ENCODE assay signal across 10 cellular contexts in the genomic region with DNA sequence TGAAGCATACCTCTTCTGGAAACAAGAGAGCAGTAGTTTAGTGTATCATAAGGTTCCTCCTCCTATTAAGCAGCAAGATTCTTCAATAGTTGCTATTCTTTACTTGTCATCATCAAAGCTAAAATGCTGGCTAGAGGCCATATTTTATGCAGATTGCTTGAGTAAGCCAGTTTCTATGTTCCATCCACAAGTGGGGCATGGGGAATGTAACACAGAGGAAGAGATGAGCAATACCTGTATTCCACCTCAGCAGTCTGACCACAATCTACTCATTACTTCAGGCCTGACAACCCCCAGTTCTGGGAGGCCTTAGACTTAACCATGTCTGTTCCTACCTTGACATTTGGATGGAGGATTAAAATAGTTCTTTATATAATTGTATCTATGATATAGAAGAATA.
DNase-seq lines count a peak whose midpoint lies in the region; ATAC-seq and TF ChIP-seq lines count a peak whose summit lies in the region.
"Had no signal": no experiment of that assay in that cellular context is flagged by ENCODE, and none has a peak within 500 bp of the region (broad histone marks: within the 10 kb centered on the region; RNA-seq: fewer than 3 reads in every experiment).

No MANE protein-coding gene starts in this region.

- DNase-seq in stimulated activated CD4-positive, alpha-beta T cell treated with anti-CD3 and anti-CD28 coated beads, Interleukin-12 subunit alpha, Interleukin-12 subunit beta, amount 100 ng/mL, for 48 hours (ENCODE audit: low read depth in 2 of 3, low spot score in 1 of 3) = peak; percentile 2 to 5 (median 5)
- no peak for DNase-seq in stimulated activated CD4-positive, alpha-beta T cell treated with anti-CD3 and anti-CD28 coated beads, Interleukin-4, amount 100 ng/mL, for 1 hour
- DNase-seq in NCI-H226 = peak; percentile 25
- DNase-seq in epithelial cell of esophagus (ENCODE audit: low read depth) = peak; percentile 88
- DNase-seq in stimulated activated naive B cell treated with anti-CD40 and anti-IgM and Interleukin-4, amounts not matched to agents 10 μg/mL and 1 μg/mL and 100 μg/mL, for 72 hours = peak; percentile 2
- no peak for DNase-seq in H7
- no peak for DNase-seq in lower leg skin (ENCODE audit: low spot score in 2 of 2)
- DNase-seq: AML-193, GOT3 had no signal

- peaks cover 0 to 6% of the 10 kb centered on the region in 2 donors for H3K9me3 Mint-ChIP-seq in stimulated activated naive B cell treated with anti-CD40 and anti-IgM and Interleukin-4, amounts not matched to agents 10 μg/mL and 1 μg/mL and 100 μg/mL, for 72 hours

- no peak overlapping the region for H3K27ac Mint-ChIP-seq in stimulated activated naive B cell treated with anti-CD40 and anti-IgM and Interleukin-4, amounts not matched to agents 10 μg/mL and 1 μg/mL and 100 μg/mL, for 72 hours

- H3K27me3 Mint-ChIP-seq in stimulated activated naive B cell treated with anti-CD40 and anti-IgM and Interleukin-4, amounts not matched to agents 10 μg/mL and 1 μg/mL and 100 μg/mL, for 72 hours = peaks cover 5 to 9% of the 10 kb centered on the region in 2 donors

- H3K4me3 Mint-ChIP-seq in stimulated activated naive B cell treated with anti-CD40 and anti-IgM and Interleukin-4, amounts not matched to agents 10 μg/mL and 1 μg/mL and 100 μg/mL, for 72 hours = no peak overlapping the region

- TF ChIP-seq CTCF in epithelial cell of esophagus (IDR thresholded peaks at IDR 0.05; ENCODE audit: insufficient read depth, low read depth, low read length, missing control alignments) = no peak
- no peak for TF ChIP-seq CTCF in lower leg skin (IDR thresholded peaks at IDR 0.05)

- peak; percentile 63 to 93 for ATAC-seq in stimulated activated naive B cell treated with anti-CD40 and anti-IgM and Interleukin-4, amounts not matched to agents 10 μg/mL and 1 μg/mL and 100 μg/mL, for 72 hours (replicated peaks)
- ATAC-seq in GM19035 (IDR thresholded peaks at IDR 0.05; ENCODE audit: unreplicated experiment) = no peak

- no peaks in the 10 kb centered on the region for H3K4me1 Mint-ChIP-seq in stimulated activated naive B cell treated with anti-CD40 and anti-IgM and Interleukin-4, amounts not matched to agents 10 μg/mL and 1 μg/mL and 100 μg/mL, for 72 hours

- no peaks in the 10 kb centered on the region for H3K36me3 Mint-ChIP-seq in stimulated activated naive B cell treated with anti-CD40 and anti-IgM and Interleukin-4, amounts not matched to agents 10 μg/mL and 1 μg/mL and 100 μg/mL, for 72 hours

- TF ChIP-seq POLR2A in lower leg skin (IDR thresholded peaks at IDR 0.05) = no peak

- intact Hi-C loops in lower leg skin (cut with DNase I; ENCODE audit: low total_unique reads) = no loop called here

- no peaks in the 10 kb centered on the region for H3K27me3 ChIP-seq in H7 (ENCODE audit: control insufficient read depth, insufficient read depth, low read length)

- H3K36me3 ChIP-seq in H7 (replicated peaks; ENCODE audit: control insufficient read depth, insufficient read depth, low read length) = no peaks in the 10 kb centered on the region

- H3K4me3 ChIP-seq in epithelial cell of esophagus (ENCODE audit: low read length) (no peak overlapping the region), H7 (ENCODE audit: insufficient read depth, low read depth, low read length) (no peak overlapping the region), lower leg skin (ENCODE audit: low read depth, poor library complexity, severe bottlenecking) (no peak overlapping the region)

Comparison
In these comparisons a context has a peak if more than half of its experiments do, and no peak if none do; other contexts are left out.
1. DNase-seq: peak in stimulated activated CD4-positive, alpha-beta T cell treated with anti-CD3 and anti-CD28 coated beads, Interleukin-12 subunit alpha, Interleukin-12 subunit beta, amount 100 ng/mL, for 48 hours (3 of 3), NCI-H226 (single experiment), epithelial cell of esophagus (single experiment) and stimulated activated naive B cell treated with anti-CD40 and anti-IgM and Interleukin-4, amounts not matched to agents 10 μg/mL and 1 μg/mL and 100 μg/mL, for 72 hours (single experiment); none in stimulated activated CD4-positive, alpha-beta T cell treated with anti-CD3 and anti-CD28 coated beads, Interleukin-4, amount 100 ng/mL, for 1 hour (single experiment), H7 (single experiment) and lower leg skin (0 of 2).